ENCODE assay signal across 7 cellular contexts in genomic region chr10:102055647-102056419, GRCh38.
DNase-seq lines count a peak whose midpoint lies in the region; ATAC-seq and TF ChIP-seq lines count a peak whose summit lies in the region.

TSS of gene ARMH3 (minus strand) at chr10:102056173. CDS start at chr10:102040114, 16,059 bp downstream.

- DNase-seq in NCI-H1930 (lab: John Stamatoyannopoulos, UW) (peak; percentile 92), T-helper 9 cell (peak; percentile 74), astrocyte of the cerebellum (ENCODE audit: low read depth) (peak; percentile 96), hippocampal formation (lab: John Stamatoyannopoulos, UW) (peak; percentile 92 to 97), retina (peak; percentile 97)

- in situ Hi-C loops in astrocyte of the cerebellum (cut with HindIII; ENCODE audit: low sequenced_read_pairs), result no loop called here

- TF ChIP-seq CTCF in astrocyte of the cerebellum (IDR thresholded peaks at IDR 0.05; ENCODE audit: low read depth, low read length, missing control alignments), result no peak

- H3K4me3 ChIP-seq in astrocyte of the cerebellum (ENCODE audit: low read depth, low read length), result peak within 1 kb of the TSS; percentile 95

- peak; percentile 93 for ATAC-seq in GM18502 (IDR thresholded peaks at IDR 0.05; ENCODE audit: poor library complexity, unreplicated experiment)
- peak; percentile 90 for ATAC-seq in HG02943 (IDR thresholded peaks at IDR 0.05; ENCODE audit: low read depth, unreplicated experiment)

Comparison
In these comparisons a context has a peak if more than half of its experiments do, and no peak if none do; other contexts are left out.
1. Peak in every context shown above with its lines: DNase-seq, ATAC-seq and H3K4me3 ChIP-seq.